Comparison of ENCODE assay signal across 1 cellular context in genomic region chr3:148727242-148727641, GRCh38.
TF ChIP-seq lines count a peak whose summit lies in the region.

No MANE protein-coding gene starts in this region.

TF ChIP-seq in Ishikawa, 13 proteins besides CTCF, POLR2A, EP300 and RAD21 (continued from another document):
- no peak for TF ChIP-seq TAF1 (IDR thresholded peaks at IDR 0.05; ENCODE audit: low read depth)
- TF ChIP-seq CEBPB (IDR thresholded peaks at IDR 0.05) = no peak
- no peak for TF ChIP-seq NFIC (IDR thresholded peaks at IDR 0.05)
- TF ChIP-seq, protein P1, sequence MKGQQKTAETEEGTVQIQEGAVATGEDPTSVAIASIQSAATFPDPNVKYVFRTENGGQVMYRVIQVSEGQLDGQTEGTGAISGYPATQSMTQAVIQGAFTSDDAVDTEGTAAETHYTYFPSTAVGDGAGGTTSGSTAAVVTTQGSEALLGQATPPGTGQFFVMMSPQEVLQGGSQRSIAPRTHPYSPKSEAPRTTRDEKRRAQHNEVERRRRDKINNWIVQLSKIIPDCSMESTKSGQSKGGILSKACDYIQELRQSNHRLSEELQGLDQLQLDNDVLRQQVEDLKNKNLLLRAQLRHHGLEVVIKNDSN (IDR thresholded peaks at IDR 0.05) = no peak
- TF ChIP-seq MAX (IDR thresholded peaks at IDR 0.05) = no peak
- TF ChIP-seq ZBTB7A (IDR thresholded peaks at IDR 0.05; ENCODE audit: low read depth) = no peak
- TF ChIP-seq TEAD4 (IDR thresholded peaks at IDR 0.05) = no peak
- no peak for TF ChIP-seq CREB1 (IDR thresholded peaks at IDR 0.05; ENCODE audit: low read depth)
- TF ChIP-seq TCF12 (IDR thresholded peaks at IDR 0.05; ENCODE audit: low read depth) = no peak
